Comparison of ENCODE assay signal across 27 cellular contexts in genomic region chr9:95480346-95480745, GRCh38.
"Had no signal": no experiment of that assay in that cellular context is flagged by ENCODE, and none has a peak within 500 bp of the region (broad histone marks: within the 10 kb centered on the region; RNA-seq: fewer than 3 reads in every experiment).

No MANE protein-coding gene starts in this region.

- H3K27me3 ChIP-seq: gastrocnemius medialis, heart left ventricle, hepatocyte, ovary, right lobe of liver, tibial nerve, upper lobe of left lung had no signal

- H3K27ac ChIP-seq: epithelial cell of prostate, gastrocnemius medialis, heart left ventricle, hepatocyte, ovary, right lobe of liver, thoracic aorta, upper lobe of left lung had no signal

- H3K27ac Mint-ChIP-seq: endodermal cell; memory B cell; stimulated activated effector memory CD8-positive, alpha-beta T cell treated with anti-CD3 and anti-CD28 coated beads, Interleukin-12 subunit alpha, Interleukin-12 subunit beta, amount 100 ng/mL, for 72 hours had no signal

- H3K4me1 ChIP-seq: right lobe of liver had no signal

- DNase-seq: effector CD8-positive, alpha-beta T cell; endodermal cell; foreskin fibroblast; gastrocnemius medialis; heart left ventricle; kidney; mucosa of descending colon; naive B cell; occipital lobe; ovary; posterior cingulate gyrus; right lobe of liver; small intestine; stimulated activated CD4-positive, alpha-beta T cell treated with anti-CD3 and anti-CD28 coated beads, Interleukin-15, amount 100 ng/mL, for 24 hours; stimulated activated CD4-positive, alpha-beta T cell treated with anti-CD3 and anti-CD28 coated beads, Interleukin-4, amount 100 ng/mL, for 1 hour; stimulated activated naive CD4-positive, alpha-beta T cell treated with Interleukin-2 at 50 U/mL for 16 hours; upper lobe of left lung had no signal

- H3K4me1 Mint-ChIP-seq: naive B cell had no signal

- H3K36me3 ChIP-seq: ovary had no signal

- H3K9me3 ChIP-seq: gastrocnemius medialis, heart left ventricle, mucosa of descending colon, ovary, right lobe of liver, thoracic aorta, tibial nerve, upper lobe of left lung had no signal

- H3K9me3 Mint-ChIP-seq: endodermal cell; memory B cell; natural killer cell treated with Interleukin-12 subunit alpha and Interleukin-12 subunit beta and Interleukin-15 and Interleukin-18, amount 100 ng/mL, for 72 hours; stimulated activated effector memory CD8-positive, alpha-beta T cell treated with anti-CD3 and anti-CD28 coated beads, Interleukin-12 subunit alpha, Interleukin-12 subunit beta, amount 100 ng/mL, for 72 hours had no signal

- H3K4me3 Mint-ChIP-seq: endodermal cell; memory B cell; naive B cell; stimulated activated effector memory CD8-positive, alpha-beta T cell treated with anti-CD3 and anti-CD28 coated beads, Interleukin-12 subunit alpha, Interleukin-12 subunit beta, amount 100 ng/mL, for 72 hours had no signal

- H3K4me3 ChIP-seq: gastrocnemius medialis, heart left ventricle, hepatocyte, lung, mucosa of descending colon, ovary, right lobe of liver, thoracic aorta, tibial nerve, upper lobe of left lung had no signal

- ATAC-seq: esophagus mucosa; gastrocnemius medialis; heart left ventricle; left lobe of liver; mucosa of descending colon; right lobe of liver; stimulated activated effector memory CD8-positive, alpha-beta T cell treated with anti-CD3 and anti-CD28 coated beads, Interleukin-12 subunit alpha, Interleukin-12 subunit beta, amount 100 ng/mL, for 72 hours had no signal
